ENCODE assay signal across 1 cellular context in the genomic region with DNA sequence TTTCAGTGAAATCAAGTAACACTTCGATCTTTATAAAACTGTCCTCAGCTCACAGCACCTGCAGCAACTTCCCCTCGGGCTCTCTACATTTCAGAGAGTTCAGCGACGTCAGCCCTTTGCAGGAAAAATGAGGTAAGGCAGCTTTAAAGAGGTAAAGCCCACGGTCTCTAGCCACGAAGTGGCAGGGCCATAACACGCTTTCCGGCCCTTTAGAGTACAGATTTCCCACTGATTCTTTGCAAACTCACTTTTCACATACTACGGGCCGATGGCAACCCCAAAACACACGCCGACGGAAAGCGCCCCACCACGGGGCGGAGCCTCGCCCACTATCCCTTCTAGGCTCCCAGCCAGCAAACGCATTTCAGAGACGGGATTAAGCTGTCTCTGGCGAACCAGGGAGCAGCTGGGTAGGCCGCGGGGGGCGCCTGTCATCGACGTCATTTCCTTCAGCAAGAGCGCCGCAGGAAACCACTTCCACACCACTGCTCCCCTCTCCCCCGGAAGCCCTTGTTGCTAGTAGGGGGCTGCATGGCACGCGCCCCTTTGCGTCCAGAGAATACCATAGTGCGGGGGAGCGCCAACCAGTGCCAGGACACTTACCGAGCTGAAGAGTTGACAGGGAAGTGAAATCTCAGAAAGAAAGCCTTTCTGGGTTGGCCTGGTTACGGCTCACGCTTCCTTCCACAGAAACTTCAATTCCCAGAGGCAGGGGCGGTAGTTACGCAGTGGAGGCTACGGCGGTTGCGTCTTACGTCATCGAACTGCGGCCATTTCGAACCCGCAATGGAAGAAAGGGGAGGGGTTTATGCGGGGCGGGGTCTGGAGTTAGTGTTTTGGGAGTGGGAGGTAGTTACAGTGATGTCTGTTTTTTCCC.
TF ChIP-seq lines count a peak whose summit lies in the region.

A gene with protein sequence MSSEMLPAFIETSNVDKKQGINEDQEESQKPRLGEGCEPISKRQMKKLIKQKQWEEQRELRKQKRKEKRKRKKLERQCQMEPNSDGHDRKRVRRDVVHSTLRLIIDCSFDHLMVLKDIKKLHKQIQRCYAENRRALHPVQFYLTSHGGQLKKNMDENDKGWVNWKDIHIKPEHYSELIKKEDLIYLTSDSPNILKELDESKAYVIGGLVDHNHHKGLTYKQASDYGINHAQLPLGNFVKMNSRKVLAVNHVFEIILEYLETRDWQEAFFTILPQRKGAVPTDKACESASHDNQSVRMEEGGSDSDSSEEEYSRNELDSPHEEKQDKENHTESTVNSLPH (minus strand): TSS at position 730 of the 877 bp plus-strand sequence. CDS start 4,701 bp downstream, outside the sequence.

TF ChIP-seq in SK-N-SH, 30 proteins besides CTCF, POLR2A, EP300 and RAD21 (continued from another document):
- TF ChIP-seq NFIC (IDR thresholded peaks at IDR 0.05; ENCODE audit: borderline replicate concordance) (peak; percentile 80), RFX5 (IDR thresholded peaks at IDR 0.05; ENCODE audit: low read length) (no peak), JUND (IDR thresholded peaks at IDR 0.05) (no peak), CHD2 (IDR thresholded peaks at IDR 0.05; ENCODE audit: low read length, partially characterized antibody) (peak; percentile 57), USF1 (IDR thresholded peaks at IDR 0.05; ENCODE audit: borderline replicate concordance, low read depth) (no peak), USF2 (IDR thresholded peaks at IDR 0.05; ENCODE audit: borderline replicate concordance, low read depth, low read length) (no peak), REST (IDR thresholded peaks at IDR 0.05; ENCODE audit: low read depth, low read length) (no peak), IRF3 (IDR thresholded peaks at IDR 0.05; ENCODE audit: low read depth, low read length) (no peak)
